In genomic region chr1:87151500-87152421, GRCh38 we compare ENCODE assay signal across 1 cellular context.
TF ChIP-seq lines count a peak whose summit lies in the region.

No MANE protein-coding gene starts in this region.

TF ChIP-seq in SK-N-SH treated with all-trans-retinoic acid at 6 μM for 48 hours, 23 proteins besides CTCF, POLR2A, EP300 and RAD21 (continued from another document):
- TF ChIP-seq, protein P1, sequence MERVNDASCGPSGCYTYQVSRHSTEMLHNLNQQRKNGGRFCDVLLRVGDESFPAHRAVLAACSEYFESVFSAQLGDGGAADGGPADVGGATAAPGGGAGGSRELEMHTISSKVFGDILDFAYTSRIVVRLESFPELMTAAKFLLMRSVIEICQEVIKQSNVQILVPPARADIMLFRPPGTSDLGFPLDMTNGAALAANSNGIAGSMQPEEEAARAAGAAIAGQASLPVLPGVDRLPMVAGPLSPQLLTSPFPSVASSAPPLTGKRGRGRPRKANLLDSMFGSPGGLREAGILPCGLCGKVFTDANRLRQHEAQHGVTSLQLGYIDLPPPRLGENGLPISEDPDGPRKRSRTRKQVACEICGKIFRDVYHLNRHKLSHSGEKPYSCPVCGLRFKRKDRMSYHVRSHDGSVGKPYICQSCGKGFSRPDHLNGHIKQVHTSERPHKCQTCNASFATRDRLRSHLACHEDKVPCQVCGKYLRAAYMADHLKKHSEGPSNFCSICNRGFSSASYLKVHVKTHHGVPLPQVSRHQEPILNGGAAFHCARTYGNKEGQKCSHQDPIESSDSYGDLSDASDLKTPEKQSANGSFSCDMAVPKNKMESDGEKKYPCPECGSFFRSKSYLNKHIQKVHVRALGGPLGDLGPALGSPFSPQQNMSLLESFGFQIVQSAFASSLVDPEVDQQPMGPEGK (CRISPR knock-in tag; IDR thresholded peaks at IDR 0.05; ENCODE audit: borderline replicate concordance), result no peak
- TF ChIP-seq PPARA (CRISPR knock-in tag; IDR thresholded peaks at IDR 0.05; ENCODE audit: borderline replicate concordance), result no peak
- TF ChIP-seq, protein P2, sequence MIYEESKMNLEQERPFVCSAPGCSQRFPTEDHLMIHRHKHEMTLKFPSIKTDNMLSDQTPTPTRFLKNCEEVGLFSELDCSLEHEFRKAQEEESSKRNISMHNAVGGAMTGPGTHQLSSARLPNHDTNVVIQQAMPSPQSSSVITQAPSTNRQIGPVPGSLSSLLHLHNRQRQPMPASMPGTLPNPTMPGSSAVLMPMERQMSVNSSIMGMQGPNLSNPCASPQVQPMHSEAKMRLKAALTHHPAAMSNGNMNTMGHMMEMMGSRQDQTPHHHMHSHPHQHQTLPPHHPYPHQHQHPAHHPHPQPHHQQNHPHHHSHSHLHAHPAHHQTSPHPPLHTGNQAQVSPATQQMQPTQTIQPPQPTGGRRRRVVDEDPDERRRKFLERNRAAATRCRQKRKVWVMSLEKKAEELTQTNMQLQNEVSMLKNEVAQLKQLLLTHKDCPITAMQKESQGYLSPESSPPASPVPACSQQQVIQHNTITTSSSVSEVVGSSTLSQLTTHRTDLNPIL (CRISPR knock-in tag; IDR thresholded peaks at IDR 0.05; ENCODE audit: low read depth), result no peak
- TF ChIP-seq ZNF565 (CRISPR knock-in tag; conservative IDR thresholded peaks at IDR 0.05; ENCODE audit: low read depth), result no peak
- no peak for TF ChIP-seq TCF4 (CRISPR knock-in tag; IDR thresholded peaks at IDR 0.05; ENCODE audit: borderline replicate concordance)
